ENCODE assay signal across 8 cellular contexts in genomic region chr11:15074206-15075161, GRCh38. TPM values are rescaled to one million over a fixed set of nuclear protein-coding genes. Genes with fewer than 3 reads are reported as not detected.
A peak's percentile ranks its signal among the peaks of the same experiment; 100 is the strongest.
DNase-seq lines count a peak whose midpoint lies in the region; ATAC-seq and TF ChIP-seq lines count a peak whose summit lies in the region.

No MANE protein-coding gene starts in this region.

- H3K9me3 ChIP-seq in mucosa of stomach (ENCODE audit: control insufficient read depth, low read length): no peaks in the 10 kb centered on the region

- peaks cover 34% of the 10 kb centered on the region for H3K27me3 ChIP-seq in mucosa of stomach (ENCODE audit: control insufficient read depth, insufficient read depth, low read length)

- H3K36me3 ChIP-seq in mucosa of stomach (ENCODE audit: control insufficient read depth, insufficient read depth, low read length): no peaks in the 10 kb centered on the region

- H3K9ac ChIP-seq in mucosa of stomach (ENCODE audit: low read length): no peak overlapping the region

- ATAC-seq in GM21367 (IDR thresholded peaks at IDR 0.05; ENCODE audit: unreplicated experiment): peak; percentile 88

- DNase-seq in COLO668 (lab: John Stamatoyannopoulos, UW; ENCODE audit: unreplicated experiment) (peak; percentile 91), HS-5 (ENCODE audit: low read depth) (peak; percentile 13), NOMO-1 (lab: John Stamatoyannopoulos, UW; ENCODE audit: unreplicated experiment in 2 of 2) (peak; percentile 28 to 44), epithelial cell of proximal tubule (ENCODE audit: low read depth) (no peak)
- DNase-seq in activated CD8-positive, alpha-beta memory T cell treated with anti-CD3 and anti-CD28 coated beads, Interleukin-2, amount 50 U/mL, for 24 hours (ENCODE audit: extremely low read depth): peak; percentile 57
- DNase-seq in stimulated activated CD8-positive, alpha-beta memory T cell treated with anti-CD3 and anti-CD28 coated beads, Interleukin-7, amount 100 ng/mL, for 1 hour (ENCODE audit: low read depth in 2 of 2): peak; percentile 58 to 70

- TF ChIP-seq CTCF in epithelial cell of proximal tubule (conservative IDR thresholded peaks at IDR 0.05; ENCODE audit: low read depth, low read length): peak; percentile 77

- H3K4me3 ChIP-seq in epithelial cell of proximal tubule (ENCODE audit: low read depth, low read length): peak overlapping the region; percentile 41
- peak overlapping the region; percentile 21 for H3K4me3 ChIP-seq in mucosa of stomach (ENCODE audit: low read length)

- peaks cover 19% of the 10 kb centered on the region for H3K4me1 ChIP-seq in mucosa of stomach (ENCODE audit: control insufficient read depth, insufficient read depth, low read length)

RNA-seq across cellular contexts. Expression of gene CALCB, which starts 1.1 kb away (rescaled TPM):
- total RNA-seq in epithelial cell of proximal tubule: 0.29 and 0.72 TPM in 2 replicates

RNA-seq across cellular contexts. Expression of gene INSC, which starts 40.2 kb away (rescaled TPM):
- 0.58 and 0.81 TPM in 2 replicates for total RNA-seq in epithelial cell of proximal tubule
